9 cellular contexts compared by ENCODE assay signal in the genomic region with DNA sequence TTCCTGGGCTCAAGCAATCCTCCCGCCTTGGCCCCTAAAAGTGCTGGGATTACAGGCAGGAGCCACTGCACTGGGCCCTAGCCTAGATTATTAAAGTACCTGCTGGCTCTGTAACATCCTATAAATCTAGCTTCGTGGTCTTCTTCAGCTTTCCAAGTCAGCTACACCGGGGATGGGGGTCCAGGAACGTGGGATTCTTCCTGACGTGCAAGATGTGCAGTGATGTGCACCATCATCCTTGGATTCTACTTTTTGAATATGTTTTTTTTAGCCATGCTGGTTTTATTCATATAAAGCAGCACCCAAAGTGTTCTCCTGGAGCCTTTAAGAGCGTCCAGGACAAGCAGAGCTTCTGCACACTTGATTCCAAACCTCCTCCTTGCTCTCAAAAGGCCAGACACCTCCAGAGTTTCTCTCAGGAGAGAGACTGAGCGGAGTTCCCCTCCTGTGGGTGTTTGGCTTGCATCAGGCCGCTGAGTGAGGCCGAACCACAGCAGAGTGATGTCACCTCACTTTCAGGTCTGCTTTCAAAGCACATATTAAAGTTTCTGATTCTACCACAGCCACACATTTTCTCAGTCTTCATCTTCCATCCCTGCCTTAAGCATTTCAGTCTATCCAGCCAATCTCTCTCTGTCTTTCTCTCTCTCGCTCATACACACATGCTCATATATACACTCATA. TPM values are rescaled to one million over a fixed set of nuclear protein-coding genes. Genes with fewer than 3 reads are reported as not detected.
DNase-seq lines count a peak whose midpoint lies in the region; ATAC-seq, FAIRE-seq and TF ChIP-seq lines count a peak whose summit lies in the region.
"Had no signal": no experiment of that assay in that cellular context is flagged by ENCODE, and none has a peak within 500 bp of the region (broad histone marks: within the 10 kb centered on the region; RNA-seq: fewer than 3 reads in every experiment).

No MANE protein-coding gene starts in this region.

- H3K9me3 ChIP-seq in RWPE2 (ENCODE audit: severe bottlenecking) (no peaks in the 10 kb centered on the region), smooth muscle cell (replicated peaks; ENCODE audit: low read depth) (no peaks in the 10 kb centered on the region), BE2C (no peaks in the 10 kb centered on the region), kidney (ENCODE audit: control insufficient read depth in 1 of 2, low read length in 2 of 2) (no peaks in the 10 kb centered on the region)

- no peak overlapping the region for H2AFZ ChIP-seq in smooth muscle cell (ENCODE audit: low read depth)

- H3K4me3 Mint-ChIP-seq in activated naive CD8-positive, alpha-beta T cell treated with anti-CD3 and anti-CD28 coated beads, Interleukin-2, amount 10 ng/mL, durations not matched to agents 7 days and 5 days, result peak overlapping the region; percentile 95

- POLR2A ChIA-PET in activated naive CD8-positive, alpha-beta T cell treated with anti-CD3 and anti-CD28 coated beads, Interleukin-2, amount 10 ng/mL, durations not matched to agents 7 days and 5 days (lab: Charles Lee), result interaction anchor here (0.6 to 4.0 kb wide), 24 partner anchors 10 to 484 kb away, joined by 3 to 178 read pairs (median 16); a partner anchor contains a TSS

- FAIRE-seq in kidney (lab: Jason Lieb, UNC), result no peak
- FAIRE-seq: H1 had no signal

- no peak overlapping the region for H3K4me3 ChIP-seq in RWPE2 (ENCODE audit: severe bottlenecking)
- H3K4me3 ChIP-seq in smooth muscle cell, result no peak overlapping the region
- no peak overlapping the region for H3K4me3 ChIP-seq in BE2C (ENCODE audit: low read depth, low read length)
- H3K4me3 ChIP-seq in kidney (ENCODE audit: low read length in 2 of 2), result no peak overlapping the region

- no peaks in the 10 kb centered on the region for H3K79me2 ChIP-seq in smooth muscle cell (ENCODE audit: low read depth)

- DNase-seq in GM13977 (ENCODE audit: low spot score) (peak; percentile 84), RWPE2 (ENCODE audit: low spot score) (no peak), smooth muscle cell (lab: John Stamatoyannopoulos, UW; ENCODE audit: unreplicated experiment) (no peak), 8988T (no peak), BE2C (no peak), kidney (no peak)
- DNase-seq in activated naive CD8-positive, alpha-beta T cell treated with anti-CD3 and anti-CD28 coated beads, Interleukin-2, amount 10 ng/mL, durations not matched to agents 7 days and 5 days, result peak; percentile 75

- TF ChIP-seq CTCF in GM13977 (IDR thresholded peaks at IDR 0.05; ENCODE audit: extremely low read depth, insufficient read depth, missing control alignments) (no peak), RWPE2 (IDR thresholded peaks at IDR 0.05; ENCODE audit: poor library complexity, severe bottlenecking) (no peak), smooth muscle cell (IDR thresholded peaks at IDR 0.05; ENCODE audit: borderline replicate concordance, insufficient read depth, poor library complexity, severe bottlenecking) (no peak), BE2C (IDR thresholded peaks at IDR 0.05; ENCODE audit: low read depth, low read length) (no peak), kidney (IDR thresholded peaks at IDR 0.05; ENCODE audit: borderline replicate concordance, extremely low read depth, insufficient read depth) (no peak)

- 71% methylated on average over 10 of the region's 10 CpGs for whole genome bisulfite sequencing in smooth muscle cell (ENCODE audit: low lambda C conversion rate)

- H3K27me3 ChIP-seq in RWPE2 (ENCODE audit: insufficient read depth, poor library complexity, severe bottlenecking) (no peaks in the 10 kb centered on the region), smooth muscle cell (ENCODE audit: low read depth) (no peaks in the 10 kb centered on the region), BE2C (no peaks in the 10 kb centered on the region)

- H3K9me3 Mint-ChIP-seq in activated naive CD8-positive, alpha-beta T cell treated with anti-CD3 and anti-CD28 coated beads, Interleukin-2, amount 10 ng/mL, durations not matched to agents 7 days and 5 days, result peaks cover 2% of the 10 kb centered on the region

- H3K9ac ChIP-seq in smooth muscle cell (ENCODE audit: low read depth) (peak overlapping the region; percentile 74), kidney (ENCODE audit: low read length in 2 of 2) (no peak overlapping the region)

- peak overlapping the region; percentile 28 for H3K4me2 ChIP-seq in smooth muscle cell

- peaks cover 22% of the 10 kb centered on the region for H3F3A ChIP-seq in smooth muscle cell (ENCODE audit: low read depth)

- peaks cover 60% of the 10 kb centered on the region for H3K4me1 Mint-ChIP-seq in activated naive CD8-positive, alpha-beta T cell treated with anti-CD3 and anti-CD28 coated beads, Interleukin-2, amount 10 ng/mL, durations not matched to agents 7 days and 5 days

- in situ Hi-C loops in GM13977 (cut with MboI; ENCODE audit: low pct_unique_long_range_greater_than_20kb, low sequenced_read_pairs, unreplicated experiment), result loop anchor here (10.0 kb wide), 1 partner anchor 218 kb away; no protein-coding TSS in a partner anchor

- H3K27ac ChIP-seq in RWPE2 (ENCODE audit: poor library complexity, severe bottlenecking) (peak overlapping the region; percentile 62), smooth muscle cell (ENCODE audit: low read depth) (peak overlapping the region; percentile 93), kidney (ENCODE audit: low read depth in 2 of 2, low read length in 2 of 2) (no peak overlapping the region)

- H3K27me3 Mint-ChIP-seq in activated naive CD8-positive, alpha-beta T cell treated with anti-CD3 and anti-CD28 coated beads, Interleukin-2, amount 10 ng/mL, durations not matched to agents 7 days and 5 days, result no peaks in the 10 kb centered on the region

- no peaks in the 10 kb centered on the region for H3K36me3 ChIP-seq in RWPE2 (ENCODE audit: low read depth)
- H3K36me3 ChIP-seq in smooth muscle cell (ENCODE audit: low read depth), result no peaks in the 10 kb centered on the region
- H3K36me3 ChIP-seq in BE2C, result no peaks in the 10 kb centered on the region
- H3K36me3 ChIP-seq in kidney (ENCODE audit: control insufficient read depth in 1 of 2, insufficient read depth in 2 of 2, low read length in 2 of 2), result no peaks in the 10 kb centered on the region

- intact Hi-C loops in kidney (cut with DNase I), result no loop called here

- ATAC-seq in HG02678 (IDR thresholded peaks at IDR 0.05; ENCODE audit: unreplicated experiment) (peak; percentile 74), RWPE2 (ENCODE audit: low read depth) (no peak)
- ATAC-seq in activated naive CD8-positive, alpha-beta T cell treated with anti-CD3 and anti-CD28 coated beads, Interleukin-2, amount 10 ng/mL, durations not matched to agents 7 days and 5 days (ENCODE audit: low read depth), result peak; percentile 75

- H3K4me1 ChIP-seq in RWPE2 (ENCODE audit: insufficient read depth, poor library complexity, severe bottlenecking) (peaks cover 17% of the 10 kb centered on the region), smooth muscle cell (ENCODE audit: low read depth) (peaks cover 11% of the 10 kb centered on the region), BE2C (peaks cover 6% of the 10 kb centered on the region), kidney (ENCODE audit: control insufficient read depth in 1 of 2, insufficient read depth in 1 of 2, low read depth in 1 of 2, low read length in 2 of 2) (no peaks in the 10 kb centered on the region)

- H3K36me3 Mint-ChIP-seq in activated naive CD8-positive, alpha-beta T cell treated with anti-CD3 and anti-CD28 coated beads, Interleukin-2, amount 10 ng/mL, durations not matched to agents 7 days and 5 days, result peaks cover 15% of the 10 kb centered on the region

- peak overlapping the region; percentile 94 for H3K27ac Mint-ChIP-seq in activated naive CD8-positive, alpha-beta T cell treated with anti-CD3 and anti-CD28 coated beads, Interleukin-2, amount 10 ng/mL, durations not matched to agents 7 days and 5 days

- no peaks in the 10 kb centered on the region for H4K20me1 ChIP-seq in smooth muscle cell (ENCODE audit: low read depth)

RNA-seq across cellular contexts. Expression of a gene that starts 33.4 kb away (rescaled TPM):
- 10 to 100 TPM; 12.9 to 14.9 TPM for total RNA-seq in activated naive CD8-positive, alpha-beta T cell treated with anti-CD3 and anti-CD28 coated beads, Interleukin-2, amount 10 ng/mL, durations not matched to agents 7 days and 5 days
- total RNA-seq in smooth muscle cell (13.0 and 22.6 TPM in 2 replicates), kidney (8.3 TPM)
- polyA plus RNA-seq in smooth muscle cell (15.6 and 17.0 TPM in 2 replicates), kidney (ENCODE audit: insufficient read depth, low read depth, low replicate concordance) (8.0 TPM)
- 14.4 TPM for polyA plus RNA-seq in BE2C (2012; ENCODE audit: insufficient read depth, insufficient read length, low read depth)

Comparison
In these comparisons a context has a peak if more than half of its experiments do, and no peak if none do; other contexts are left out.
1. DNase-seq: peak in GM13977 (single experiment) and activated naive CD8-positive, alpha-beta T cell treated with anti-CD3 and anti-CD28 coated beads, Interleukin-2, amount 10 ng/mL, durations not matched to agents 7 days and 5 days (single experiment); none in RWPE2 (single experiment), smooth muscle cell (single experiment), 8988T (single experiment), BE2C (single experiment) and kidney (single experiment).
2. H3K27ac ChIP-seq: peak in RWPE2 (single experiment) and smooth muscle cell (single experiment); none in kidney (0 of 2).